In genomic region chr6:34745277-34746103, GRCh38 we compare ENCODE assay signal across 1 cellular context.
A peak's percentile ranks its signal among the peaks of the same experiment; 100 is the strongest.
TF ChIP-seq lines count a peak whose summit lies in the region.

No MANE protein-coding gene starts in this region.

TF ChIP-seq in K562, 482 proteins besides CTCF, POLR2A, EP300 and RAD21 (continued from another document and continues in another):
- TF ChIP-seq CHD7 (IDR thresholded peaks at IDR 0.05; ENCODE audit: low read depth, low read length) (no peak), NFE2 (IDR thresholded peaks at IDR 0.05; ENCODE audit: low read depth) (no peak; the same call in 1 of the 2 replicates), RBM17 (IDR thresholded peaks at IDR 0.05; ENCODE audit: borderline replicate concordance, low read depth, low read length) (no peak), VEZF1 (CRISPR knock-in tag; IDR thresholded peaks at IDR 0.05) (peak; percentile 44; the same call in 1 of the 2 replicates), ZNF445 (CRISPR knock-in tag; IDR thresholded peaks at IDR 0.05; ENCODE audit: low read depth) (no peak), MLLT1 (IDR thresholded peaks at IDR 0.05) (no peak), ESRRB (CRISPR knock-in tag; IDR thresholded peaks at IDR 0.05; ENCODE audit: borderline replicate concordance) (no peak), HMG20A (CRISPR knock-in tag; conservative IDR thresholded peaks at IDR 0.05) (no peak), XRCC3 (IDR thresholded peaks at IDR 0.05) (no peak), E4F1 (CRISPR knock-in tag; IDR thresholded peaks at IDR 0.05; ENCODE audit: borderline replicate concordance) (no peak), ZNF717 (CRISPR knock-in tag; IDR thresholded peaks at IDR 0.05) (no peak), SP1 (CRISPR knock-in tag; IDR thresholded peaks at IDR 0.05) (no peak), SLC30A9 (CRISPR knock-in tag; IDR thresholded peaks at IDR 0.05) (no peak), CHCHD3 (CRISPR knock-in tag; IDR thresholded peaks at IDR 0.05) (no peak), POLR2AphosphoS5 (IDR thresholded peaks at IDR 0.05; ENCODE audit: control insufficient read depth, insufficient read depth, low read depth, low read length) (no peak), EZH2 (IDR thresholded peaks at IDR 0.05; ENCODE audit: borderline replicate concordance, low read depth, low read length) (no peak), ZNF280B (CRISPR knock-in tag; IDR thresholded peaks at IDR 0.05) (no peak), MYNN (IDR thresholded peaks at IDR 0.05) (peak; percentile 11; the same call in 1 of the 2 replicates), MYNN (CRISPR knock-in tag; IDR thresholded peaks at IDR 0.05) (no peak), HNRNPK (IDR thresholded peaks at IDR 0.05; ENCODE audit: low read depth, low read length, poor library complexity, severe bottlenecking) (no peak), KDM4B (IDR thresholded peaks at IDR 0.05; ENCODE audit: borderline replicate concordance in 2 of 2, low read depth in 1 of 2) (no peak), MECOM (CRISPR knock-in tag; IDR thresholded peaks at IDR 0.05) (no peak), SMARCA4 (IDR thresholded peaks at IDR 0.05) (peak; percentile 95), GABPB2 (CRISPR knock-in tag; conservative IDR thresholded peaks at IDR 0.05) (no peak), TCF7 (IDR thresholded peaks at IDR 0.05; ENCODE audit: borderline replicate concordance) (no peak), DLX4 (CRISPR knock-in tag; IDR thresholded peaks at IDR 0.05) (no peak), RNF219 (CRISPR knock-in tag; IDR thresholded peaks at IDR 0.05) (no peak), HLTF (IDR thresholded peaks at IDR 0.05) (no peak), CBX5 (IDR thresholded peaks at IDR 0.05; ENCODE audit: borderline replicate concordance, low read depth) (no peak), ZKSCAN3 (CRISPR knock-in tag; IDR thresholded peaks at IDR 0.05) (no peak), KHSRP (IDR thresholded peaks at IDR 0.05) (no peak), ZKSCAN8 (CRISPR knock-in tag; IDR thresholded peaks at IDR 0.05) (no peak), ZNF239 (CRISPR knock-in tag; IDR thresholded peaks at IDR 0.05) (no peak), ZNF551 (CRISPR knock-in tag; IDR thresholded peaks at IDR 0.05) (no peak), FOSL1 (tag; conservative IDR thresholded peaks at IDR 0.05) (peak; percentile 99), FOXK2 (conservative IDR thresholded peaks at IDR 0.05 in 1 of 2, IDR thresholded peaks at IDR 0.05 in 1 of 2; ENCODE audit: low read depth in 2 of 2) (peak; percentile 12 to 34; a peak in 1 of 4 replicates)
- TF ChIP-seq, protein P1, sequence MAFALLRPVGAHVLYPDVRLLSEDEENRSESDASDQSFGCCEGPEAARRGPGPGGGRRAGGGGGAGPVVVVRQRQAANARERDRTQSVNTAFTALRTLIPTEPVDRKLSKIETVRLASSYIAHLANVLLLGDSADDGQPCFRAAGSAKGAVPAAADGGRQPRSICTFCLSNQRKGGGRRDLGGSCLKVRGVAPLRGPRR (CRISPR knock-in tag; IDR thresholded peaks at IDR 0.05): no peak
- TF ChIP-seq, protein P2, sequence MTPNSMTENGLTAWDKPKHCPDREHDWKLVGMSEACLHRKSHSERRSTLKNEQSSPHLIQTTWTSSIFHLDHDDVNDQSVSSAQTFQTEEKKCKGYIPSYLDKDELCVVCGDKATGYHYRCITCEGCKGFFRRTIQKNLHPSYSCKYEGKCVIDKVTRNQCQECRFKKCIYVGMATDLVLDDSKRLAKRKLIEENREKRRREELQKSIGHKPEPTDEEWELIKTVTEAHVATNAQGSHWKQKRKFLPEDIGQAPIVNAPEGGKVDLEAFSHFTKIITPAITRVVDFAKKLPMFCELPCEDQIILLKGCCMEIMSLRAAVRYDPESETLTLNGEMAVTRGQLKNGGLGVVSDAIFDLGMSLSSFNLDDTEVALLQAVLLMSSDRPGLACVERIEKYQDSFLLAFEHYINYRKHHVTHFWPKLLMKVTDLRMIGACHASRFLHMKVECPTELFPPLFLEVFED (CRISPR knock-in tag; conservative IDR thresholded peaks at IDR 0.05): no peak
